Comparison of ENCODE assay signal across 18 cellular contexts in the genomic region with DNA sequence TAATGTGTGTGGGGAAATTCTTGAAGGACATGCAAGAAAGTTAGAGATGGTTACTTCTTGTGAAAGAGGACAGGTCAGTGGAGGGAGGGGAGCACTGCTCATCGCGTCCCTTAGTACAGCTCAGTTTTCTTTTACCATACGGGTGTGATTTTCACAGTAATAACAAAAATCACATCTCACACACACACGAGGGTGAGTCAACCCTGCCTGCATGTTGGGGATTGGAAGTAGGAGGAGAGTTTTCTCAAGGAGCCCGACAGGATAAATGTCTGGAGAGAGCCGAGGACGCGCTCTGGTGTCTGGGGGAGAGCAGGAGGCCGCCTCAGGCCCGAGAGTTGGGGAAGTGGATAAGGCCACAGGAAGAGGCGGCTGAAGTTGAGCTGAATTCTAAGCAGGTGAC.
"Had no signal": no experiment of that assay in that cellular context is flagged by ENCODE, and none has a peak within 500 bp of the region (broad histone marks: within the 10 kb centered on the region; RNA-seq: fewer than 3 reads in every experiment).

No MANE protein-coding gene starts in this region.

- H3K36me3 ChIP-seq: breast epithelium, pancreas, thyroid gland, uterus had no signal

- H3K9me3 ChIP-seq: breast epithelium, heart left ventricle, pancreas, thyroid gland, uterus had no signal

- H3K9me3 Mint-ChIP-seq: activated T-helper 1 cell treated with anti-CD3 and anti-CD28 coated beads, Interleukin-12 subunit alpha, Interleukin-12 subunit beta, Interleukin-2, Interleukin-4 antibody, amounts not matched to agents 30 ng/mL and 10 ng/mL and 1 ng/mL, durations not matched to agents 14 hours and 24 hours and 36 hours; natural killer cell treated with Interleukin-12 subunit alpha and Interleukin-12 subunit beta and Interleukin-15 and Interleukin-18, amount 100 ng/mL, for 72 hours had no signal

- H3K27ac ChIP-seq: breast epithelium, foreskin keratinocyte, heart left ventricle, pancreas, thyroid gland, uterus, VCaP had no signal

- ATAC-seq: activated CD8-positive, alpha-beta T cell treated with anti-CD3 and anti-CD28 coated beads, Interleukin-2, amount 10 ng/mL, durations not matched to agents 7 days and 5 days; esophagus mucosa; foreskin keratinocyte; heart left ventricle; left ventricle myocardium superior; pancreas had no signal

- H3K36me3 Mint-ChIP-seq: natural killer cell treated with Interleukin-12 subunit alpha and Interleukin-12 subunit beta and Interleukin-15 and Interleukin-18, amount 100 ng/mL, for 72 hours had no signal

- H3K27ac Mint-ChIP-seq: activated CD8-positive, alpha-beta T cell treated with anti-CD3 and anti-CD28 coated beads, Interleukin-2, amount 10 ng/mL, durations not matched to agents 7 days and 5 days; activated T-helper 1 cell treated with anti-CD3 and anti-CD28 coated beads, Interleukin-12 subunit alpha, Interleukin-12 subunit beta, Interleukin-2, Interleukin-4 antibody, amounts not matched to agents 30 ng/mL and 10 ng/mL and 1 ng/mL, durations not matched to agents 14 hours and 24 hours and 36 hours had no signal

- H3K4me1 ChIP-seq: breast epithelium, foreskin keratinocyte, pancreas, uterus had no signal

- H3K4me3 Mint-ChIP-seq: activated CD8-positive, alpha-beta T cell treated with anti-CD3 and anti-CD28 coated beads, Interleukin-2, amount 10 ng/mL, durations not matched to agents 7 days and 5 days; activated T-helper 1 cell treated with anti-CD3 and anti-CD28 coated beads, Interleukin-12 subunit alpha, Interleukin-12 subunit beta, Interleukin-2, Interleukin-4 antibody, amounts not matched to agents 30 ng/mL and 10 ng/mL and 1 ng/mL, durations not matched to agents 14 hours and 24 hours and 36 hours; natural killer cell treated with Interleukin-12 subunit alpha and Interleukin-12 subunit beta and Interleukin-15 and Interleukin-18, amount 100 ng/mL, for 72 hours had no signal

- H3K27me3 ChIP-seq: breast epithelium, foreskin keratinocyte, heart left ventricle, pancreas, thyroid gland, uterus had no signal

- H3K4me3 ChIP-seq: breast epithelium, heart left ventricle, pancreas, thyroid gland, uterus had no signal

- DNase-seq: activated CD4-positive, alpha-beta T cell treated with anti-CD3 and anti-CD28 coated beads for 4 hours; activated CD8-positive, alpha-beta memory T cell treated with anti-CD3 and anti-CD28 coated beads, Interleukin-2, amount 50 U/mL, for 48 hours; activated CD8-positive, alpha-beta T cell treated with anti-CD3 and anti-CD28 coated beads, Interleukin-2, amount 10 ng/mL, durations not matched to agents 7 days and 5 days; activated naive CD4-positive, alpha-beta T cell treated with Interleukin-2 at 50 U/mL for 16 hours; foreskin keratinocyte; heart left ventricle; left ventricle myocardium superior; mesenchymal stem cell; pancreas; retina; stimulated activated CD4-positive, alpha-beta T cell treated with anti-CD3 and anti-CD28 coated beads, Interleukin-4, amount 100 ng/mL, for 4 hours; thyroid gland; uterus had no signal
